9 cellular contexts compared by ENCODE assay signal in genomic region chr2:153477641-153478288, GRCh38. TPM values are rescaled to one million over a fixed set of nuclear protein-coding genes. Genes with fewer than 3 reads are reported as not detected.
DNase-seq lines count a peak whose midpoint lies in the region; ATAC-seq and TF ChIP-seq lines count a peak whose summit lies in the region.
"Had no signal": no experiment of that assay in that cellular context is flagged by ENCODE, and none has a peak within 500 bp of the region (broad histone marks: within the 10 kb centered on the region; RNA-seq: fewer than 3 reads in every experiment).

No MANE protein-coding gene starts in this region.

- peaks cover 15% of the 10 kb centered on the region for H3K4me1 ChIP-seq in CD4-positive, CD25-positive, alpha-beta regulatory T cell (ENCODE audit: control insufficient read depth, insufficient read depth, low read length, poor library complexity, severe bottlenecking)

- H3K27ac ChIP-seq in CD4-positive, CD25-positive, alpha-beta regulatory T cell (ENCODE audit: insufficient read depth, low read length, poor library complexity, severe bottlenecking): no peak overlapping the region

- no peaks in the 10 kb centered on the region for H3K9me3 ChIP-seq in CD4-positive, CD25-positive, alpha-beta regulatory T cell (ENCODE audit: control insufficient read depth in 2 of 2, low read length in 2 of 2)

- peaks cover 0 to 3% (median 0%) of the 10 kb centered on the region in 7 donors for H3K9me3 Mint-ChIP-seq in CD4-positive, CD25-positive, alpha-beta regulatory T cell
- H3K9me3 Mint-ChIP-seq in IgD-negative memory B cell (no peaks in the 10 kb centered on the region), chondrocyte (ENCODE audit: low read depth) (no peaks in the 10 kb centered on the region), natural killer cell (no peaks in the 10 kb centered on the region)

- H3K4me1 Mint-ChIP-seq in CD4-positive, CD25-positive, alpha-beta regulatory T cell: peaks cover 4 to 22% (median 5%) of the 10 kb centered on the region in 4 donors
- peaks cover 6 to 10% (median 6%) of the 10 kb centered on the region in 3 donors for H3K4me1 Mint-ChIP-seq in IgD-negative memory B cell
- H3K4me1 Mint-ChIP-seq in chondrocyte (ENCODE audit: low read depth): peaks cover 13% of the 10 kb centered on the region
- peaks cover 13 to 17% of the 10 kb centered on the region in 2 donors for H3K4me1 Mint-ChIP-seq in natural killer cell

- H3K36me3 ChIP-seq in CD4-positive, CD25-positive, alpha-beta regulatory T cell (ENCODE audit: control insufficient read depth, insufficient read depth, low read length): no peaks in the 10 kb centered on the region

- no peak overlapping the region for H3K27ac Mint-ChIP-seq in CD4-positive, CD25-positive, alpha-beta regulatory T cell
- peak overlapping the region in 1 of 3 donors; percentile 29 for H3K27ac Mint-ChIP-seq in IgD-negative memory B cell
- no peak overlapping the region for H3K27ac Mint-ChIP-seq in chondrocyte (ENCODE audit: unreplicated experiment)
- H3K27ac Mint-ChIP-seq in natural killer cell: no peak overlapping the region

- intact Hi-C loops in natural killer cell (cut with micrococcal nuclease): no loop called here

- ATAC-seq in CD4-positive, CD25-positive, alpha-beta regulatory T cell (ENCODE audit: low read depth in 2 of 2): no peak
- no peak for ATAC-seq in natural killer cell
- ATAC-seq in GM21515 (IDR thresholded peaks at IDR 0.05; ENCODE audit: unreplicated experiment): no peak
- ATAC-seq in HG02938 (IDR thresholded peaks at IDR 0.05; ENCODE audit: unreplicated experiment): no peak

- no peak overlapping the region for H3K4me3 ChIP-seq in CD4-positive, CD25-positive, alpha-beta regulatory T cell (ENCODE audit: low read depth, low read length)

- peaks cover 70% of the 10 kb centered on the region for H3K27me3 Mint-ChIP-seq in CD4-positive, CD25-positive, alpha-beta regulatory T cell
- H3K27me3 Mint-ChIP-seq in IgD-negative memory B cell: peaks cover 50% of the 10 kb centered on the region
- H3K27me3 Mint-ChIP-seq in chondrocyte (ENCODE audit: low read depth): peaks cover 61% of the 10 kb centered on the region
- H3K27me3 Mint-ChIP-seq in natural killer cell (ENCODE audit: low read depth in 2 of 2): peaks cover 32 to 52% of the 10 kb centered on the region in 2 donors

- TF ChIP-seq CTCF in chondrocyte (IDR thresholded peaks at IDR 0.05) (no peak), natural killer cell (IDR thresholded peaks at IDR 0.05) (no peak)

- no peaks in the 10 kb centered on the region for H3K36me3 Mint-ChIP-seq in CD4-positive, CD25-positive, alpha-beta regulatory T cell
- no peaks in the 10 kb centered on the region for H3K36me3 Mint-ChIP-seq in IgD-negative memory B cell
- no peaks in the 10 kb centered on the region for H3K36me3 Mint-ChIP-seq in chondrocyte (ENCODE audit: low read depth)
- no peaks in the 10 kb centered on the region for H3K36me3 Mint-ChIP-seq in natural killer cell

- no peak for DNase-seq in CD4-positive, CD25-positive, alpha-beta regulatory T cell
- DNase-seq in chondrocyte (ENCODE audit: low spot score) (no peak), natural killer cell (no peak), GDM1 (lab: John Stamatoyannopoulos, UW) (no peak)
- DNase-seq in stimulated activated CD4-positive, alpha-beta T cell treated with anti-CD3 and anti-CD28 coated beads, Interleukin-1b, Interleukin-23, amount 100 ng/mL, for 48 hours: no peak

- peak overlapping the region in 3 of 4 donors; percentile 40 to 80 (median 43) for H3K4me3 Mint-ChIP-seq in CD4-positive, CD25-positive, alpha-beta regulatory T cell
- H3K4me3 Mint-ChIP-seq in IgD-negative memory B cell (peak overlapping the region; percentile 41 to 80 (median 58)), chondrocyte (ENCODE audit: unreplicated experiment) (peak overlapping the region; percentile 59), natural killer cell (peak overlapping the region; percentile 85)

- peaks cover 25% of the 10 kb centered on the region for H3K27me3 ChIP-seq in CD4-positive, CD25-positive, alpha-beta regulatory T cell (ENCODE audit: control insufficient read depth, insufficient read depth, low read length)

RNA-seq across cellular contexts. Expression of gene RPRM, which starts 0.8 kb away (rescaled TPM):
- total RNA-seq in CD4-positive, CD25-positive, alpha-beta regulatory T cell: 0.44 TPM
- polyA plus RNA-seq in CD4-positive, CD25-positive, alpha-beta regulatory T cell: 1 to 10 TPM in 1 of 4 donors, under 1 TPM in 1, not detected in 2; 0.21 to 1.1 TPM
- polyA plus RNA-seq in IgD-negative memory B cell: not detected
- total RNA-seq in chondrocyte: not detected in 3 replicates
- not detected for total RNA-seq in natural killer cell
- total RNA-seq: activated CD8-positive, alpha-beta memory T cell treated with anti-CD3 and anti-CD28 coated beads for 36 hours had no signal
